ENCODE assay signal across 17 cellular contexts in genomic region chr7:137682596-137682995, GRCh38.
DNase-seq lines count a peak whose midpoint lies in the region; ATAC-seq, FAIRE-seq and TF ChIP-seq lines count a peak whose summit lies in the region.
"Had no signal": no experiment of that assay in that cellular context is flagged by ENCODE, and none has a peak within 500 bp of the region (broad histone marks: within the 10 kb centered on the region; RNA-seq: fewer than 3 reads in every experiment).

No MANE protein-coding gene starts in this region.

- no peaks in the 10 kb centered on the region for H3K79me1 ChIP-seq in mesenchymal stem cell (replicated peaks; ENCODE audit: low read length, poor library complexity, severe bottlenecking)

- H2AK5ac ChIP-seq in mesenchymal stem cell (ENCODE audit: low read length, severe bottlenecking): no peak overlapping the region

- no peak overlapping the region for H3K4me3 ChIP-seq in PC-3 (ENCODE audit: low read length)
- no peak overlapping the region for H3K4me3 ChIP-seq in mesenchymal stem cell (ENCODE audit: insufficient read depth in 1 of 2, low read depth in 1 of 2, low read length in 2 of 2)
- no peak overlapping the region for H3K4me3 ChIP-seq in HAP-1
- no peak overlapping the region for H3K4me3 ChIP-seq in colonic mucosa
- H3K4me3 ChIP-seq in HepG2 (replicated peaks in 1 of 3; ENCODE audit: insufficient read depth in 1 of 3, low read depth in 2 of 3, low read length in 3 of 3): no peak overlapping the region

- no peak overlapping the region for H2BK120ac ChIP-seq in mesenchymal stem cell (ENCODE audit: low read depth, low read length)

- TF ChIP-seq EP300 in HepG2 (IDR thresholded peaks at IDR 0.05; ENCODE audit: low read depth in 2 of 2, low read length in 2 of 2): no peak
- no peak for TF ChIP-seq EP300 in HepG2 (CRISPR knock-in tag; IDR thresholded peaks at IDR 0.05; ENCODE audit: borderline replicate concordance)

- no peak overlapping the region for H3K23ac ChIP-seq in mesenchymal stem cell (ENCODE audit: low read length in 2 of 2)

- no peak overlapping the region for H4K8ac ChIP-seq in mesenchymal stem cell (ENCODE audit: low read length)

- TF ChIP-seq POLR2A in HepG2 (IDR thresholded peaks at IDR 0.05; ENCODE audit: insufficient read depth in 1 of 2, low read depth in 2 of 2, low read length in 2 of 2): no peak

- BruUV-seq in PC-3 (replicated peaks; lab: Mats Ljungman, UMichigan) (no TSS peak), HepG2 (replicated peaks; lab: Mats Ljungman, UMichigan) (no TSS peak)

- POLR2A ChIA-PET in PC-3 (lab: Charles Lee; ENCODE audit: unreplicated experiment) (no interaction called here), HepG2 (lab: Yijun Ruan, JAX) (no interaction called here)

- DNase-seq in AG08396 (ENCODE audit: low spot score) (peak; percentile 25), PC-3 (peak; percentile 16), dedifferentiated amniotic fluid mesenchymal stem cell (ENCODE audit: extremely low spot score) (peak; percentile 75), mesenchymal stem cell (no peak), HAP-1 (ENCODE audit: low spot score in 2 of 2) (no peak), colonic mucosa (no peak), HepG2 (ENCODE audit: low spot score) (no peak)
- DNase-seq: activated CD8-positive, alpha-beta memory T cell treated with anti-CD3 and anti-CD28 coated beads, Interleukin-2, amount 50 U/mL, for 48 hours; activated naive CD4-positive, alpha-beta T cell treated with anti-CD3 and anti-CD28 coated beads, Interleukin-2, amount 50 U/mL, for 16 hours; AML-193; NCI-H1694; NCI-H69; RPMI8226; stimulated activated naive CD4-positive, alpha-beta T cell; T-helper 17 cell had no signal

- H4K91ac ChIP-seq in mesenchymal stem cell (ENCODE audit: low read length): no peak overlapping the region

- FAIRE-seq in HepG2 (lab: Jason Lieb, UNC): no peak

- no peaks in the 10 kb centered on the region for H3K36me3 ChIP-seq in PC-3 (ENCODE audit: low read depth, low read length)
- H3K36me3 ChIP-seq in mesenchymal stem cell (ENCODE audit: control insufficient read depth in 1 of 2, insufficient read depth in 2 of 2, low read depth in 1 of 2, low read length in 2 of 2): no peaks in the 10 kb centered on the region
- H3K36me3 ChIP-seq in HAP-1 (replicated peaks): no peaks in the 10 kb centered on the region
- H3K36me3 ChIP-seq in colonic mucosa: no peaks in the 10 kb centered on the region
- H3K36me3 ChIP-seq in HepG2 (replicated peaks in 1 of 2; ENCODE audit: control insufficient read depth in 1 of 2, insufficient read depth in 2 of 2, low read length in 2 of 2): no peaks in the 10 kb centered on the region

- H3K4ac ChIP-seq in mesenchymal stem cell (ENCODE audit: low read depth in 1 of 2, low read length in 2 of 2): no peak overlapping the region

- no peak overlapping the region for H2BK5ac ChIP-seq in mesenchymal stem cell (ENCODE audit: low read depth, low read length, poor library complexity, severe bottlenecking)

- H4K20me1 ChIP-seq in PC-3 (ENCODE audit: low read length) (no peaks in the 10 kb centered on the region), HepG2 (ENCODE audit: insufficient read depth, low read length) (no peaks in the 10 kb centered on the region)

- CTCF ChIA-PET in PC-3 (lab: Charles Lee) (no interaction called here), HepG2 (lab: Yijun Ruan, JAX; ENCODE audit: low intra/inter-chr PET ratio, low total read pairs) (no interaction called here)

- TF ChIP-seq CTCF in PC-3 (conservative IDR thresholded peaks at IDR 0.05; ENCODE audit: low read depth, low read length) (no peak), colonic mucosa (IDR thresholded peaks at IDR 0.05) (no peak), HepG2 (CRISPR knock-in tag; IDR thresholded peaks at IDR 0.05) (no peak)

- no peak overlapping the region for H3K9ac ChIP-seq in PC-3 (ENCODE audit: low read length)
- peak overlapping the region; percentile 82 for H3K9ac ChIP-seq in mesenchymal stem cell (ENCODE audit: low read length)
- H3K9ac ChIP-seq in colonic mucosa (ENCODE audit: low read depth in 2 of 2, low read length in 2 of 2): no peak overlapping the region
- no peak overlapping the region for H3K9ac ChIP-seq in HepG2 (ENCODE audit: insufficient read depth, low read depth, low read length)
- H3K9ac ChIP-seq: KMS-11 had no signal

- no peaks in the 10 kb centered on the region for H3F3A ChIP-seq in PC-3 (ENCODE audit: low read length, unreplicated experiment)

- no peak overlapping the region for H3K27ac ChIP-seq in PC-3 (ENCODE audit: low read length)
- H3K27ac ChIP-seq in mesenchymal stem cell (ENCODE audit: low read length, poor library complexity, severe bottlenecking): peak overlapping the region; percentile 85
- H3K27ac ChIP-seq in colonic mucosa: no peak overlapping the region
- no peak overlapping the region for H3K27ac ChIP-seq in HepG2 (ENCODE audit: extremely low read length, insufficient read depth, low read length)
- H3K27ac ChIP-seq: KMS-11 had no signal

- H3K27me3 ChIP-seq in PC-3 (ENCODE audit: low read length) (peaks cover 33% of the 10 kb centered on the region), mesenchymal stem cell (ENCODE audit: control insufficient read depth in 1 of 2, insufficient read depth in 1 of 2, low read length in 2 of 2) (no peaks in the 10 kb centered on the region), HAP-1 (ENCODE audit: low read depth) (peaks cover 9% of the 10 kb centered on the region), colonic mucosa (no peaks in the 10 kb centered on the region), HepG2 (ENCODE audit: control insufficient read depth in 1 of 2, insufficient read depth in 2 of 2, low read length in 2 of 2) (peaks cover 2 to 55% of the 10 kb centered on the region in 2 experiments; a peak in 4 of 5 replicates)

- H2BK15ac ChIP-seq in mesenchymal stem cell (ENCODE audit: low read depth, poor library complexity, severe bottlenecking): no peak overlapping the region

- no peaks in the 10 kb centered on the region for H3K9me2 ChIP-seq in PC-3 (replicated peaks; ENCODE audit: low read length)

- in situ Hi-C loops in HAP-1 (cut with MboI; ENCODE audit: low sequenced_read_pairs): no loop called here
- in situ Hi-C loops in HepG2 (cut with HindIII; ENCODE audit: extremely low pct_ligation_motif_present, low pct_unique_long_range_greater_than_20kb): no loop called here

- no peaks in the 10 kb centered on the region for H3K79me2 ChIP-seq in PC-3 (ENCODE audit: low read length)
- H3K79me2 ChIP-seq in HepG2 (ENCODE audit: insufficient read depth, low read length): no peaks in the 10 kb centered on the region

- intact Hi-C loops in PC-3 (cut with micrococcal nuclease) (no loop called here), colonic mucosa (cut with DNase I) (no loop called here), HepG2 (cut with micrococcal nuclease; ENCODE audit: unreplicated experiment) (no loop called here)

- no peak overlapping the region for H2BK12ac ChIP-seq in mesenchymal stem cell (ENCODE audit: low read length in 2 of 2)

- H3K18ac ChIP-seq in mesenchymal stem cell (ENCODE audit: low read depth in 1 of 2, low read length in 2 of 2): no peak overlapping the region

- H3K4me1 ChIP-seq in PC-3 (ENCODE audit: insufficient read depth, low read length) (peaks cover 11% of the 10 kb centered on the region; the same call in 1 of the 2 replicates), mesenchymal stem cell (ENCODE audit: control insufficient read depth, insufficient read depth, low read depth, low read length) (peaks cover 2% of the 10 kb centered on the region), HAP-1 (no peaks in the 10 kb centered on the region), colonic mucosa (no peaks in the 10 kb centered on the region), HepG2 (ENCODE audit: insufficient read depth, low read length) (no peaks in the 10 kb centered on the region)

- H2AFZ ChIP-seq in PC-3 (ENCODE audit: low read length): no peak overlapping the region
- no peak overlapping the region for H2AFZ ChIP-seq in mesenchymal stem cell (ENCODE audit: low read depth, low read length)
- H2AFZ ChIP-seq in HepG2 (ENCODE audit: low read length): no peak overlapping the region

- 0 out of 2 replicates have a peak overlapping the region, but pooled peaks have one; percentile 19 for H3K4me2 ChIP-seq in PC-3 (ENCODE audit: low read length)
- H3K4me2 ChIP-seq in mesenchymal stem cell (ENCODE audit: low read length, poor library complexity, severe bottlenecking): no peak overlapping the region
- H3K4me2 ChIP-seq in HepG2 (ENCODE audit: low read depth, low read length): no peak overlapping the region
- H3K4me2 ChIP-seq: KMS-11 had no signal

- H3K9me3 ChIP-seq in PC-3 (ENCODE audit: low read length) (no peaks in the 10 kb centered on the region), mesenchymal stem cell (ENCODE audit: control insufficient read depth, low read length) (no peaks in the 10 kb centered on the region), HAP-1 (no peaks in the 10 kb centered on the region), colonic mucosa (no peaks in the 10 kb centered on the region), HepG2 (ENCODE audit: low read length) (no peaks in the 10 kb centered on the region)

- no peak for TF ChIP-seq RAD21 in HepG2 (CRISPR knock-in tag; IDR thresholded peaks at IDR 0.05)

- ATAC-seq in PC-3: no peak
- ATAC-seq in GM21390 (IDR thresholded peaks at IDR 0.05; ENCODE audit: unreplicated experiment): no peak
- ATAC-seq in HepG2: no peak
- ATAC-seq: T-helper 17 cell had no signal

- no peak overlapping the region for H3K14ac ChIP-seq in mesenchymal stem cell (ENCODE audit: low read length in 2 of 2)

TF ChIP-seq in HepG2, 621 proteins besides CTCF, POLR2A, EP300 and RAD21:
- TF ChIP-seq MAF1 (CRISPR knock-in tag; IDR thresholded peaks at IDR 0.05; ENCODE audit: borderline replicate concordance): no peak
- no peak for TF ChIP-seq JUN (CRISPR knock-in tag; IDR thresholded peaks at IDR 0.05)
TF ChIP-seq in HepG2: peak in this region for 0.

Comparison
In these comparisons a context has a peak if more than half of its experiments do, and no peak if none do; other contexts are left out.
1. DNase-seq: peak in AG08396 (single experiment), PC-3 (single experiment) and dedifferentiated amniotic fluid mesenchymal stem cell (single experiment); none in mesenchymal stem cell (single experiment), HAP-1 (0 of 2), colonic mucosa (single experiment) and HepG2 (single experiment).